ENCODE assay signal across 23 cellular contexts in genomic region chr14:75202671-75203070, GRCh38.
"Had no signal": no experiment of that assay in that cellular context is flagged by ENCODE, and none has a peak within 500 bp of the region (broad histone marks: within the 10 kb centered on the region; RNA-seq: fewer than 3 reads in every experiment).

No MANE protein-coding gene starts in this region.

- FAIRE-seq: frontal cortex, keratinocyte, urothelium cell line had no signal

- H3K27ac ChIP-seq: dorsolateral prefrontal cortex, lower lobe of right lung, prostate gland, right atrium auricular region, upper lobe of left lung had no signal

- DNase-seq: cortex of kidney; dorsolateral prefrontal cortex; effector CD4-positive, alpha-beta T cell; head of caudate nucleus; left ventricle myocardium superior; lower lobe of right lung; naive thymus-derived CD8-positive, alpha-beta T cell; nephron progenitor cell; nucleus accumbens; stimulated activated CD4-positive, alpha-beta T cell treated with anti-CD3 and anti-CD28 coated beads, Interleukin-2, amount 100 ng/mL, for 24 hours; stimulated activated CD4-positive, alpha-beta T cell treated with anti-CD3 and anti-CD28 coated beads, Interleukin-4, amount 100 ng/mL, for 24 hours; stimulated activated naive CD4-positive, alpha-beta T cell treated with Interleukin-2 at 50 U/mL for 16 hours; stomach; upper lobe of left lung had no signal

- H3K27ac Mint-ChIP-seq: naive thymus-derived CD8-positive, alpha-beta T cell; nephron progenitor cell; stimulated activated effector memory CD8-positive, alpha-beta T cell treated with anti-CD3 and anti-CD28 coated beads, Interleukin-12 subunit alpha, Interleukin-12 subunit beta, amount 100 ng/mL, for 72 hours had no signal

- H3K4me3 ChIP-seq: dorsolateral prefrontal cortex, lower lobe of right lung, prostate gland, right atrium auricular region, smooth muscle cell, stomach, thyroid gland, upper lobe of left lung had no signal

- H3K4me2 ChIP-seq: smooth muscle cell had no signal

- H3K9me3 Mint-ChIP-seq: naive thymus-derived CD8-positive, alpha-beta T cell; nephron progenitor cell; stimulated activated effector memory CD8-positive, alpha-beta T cell treated with anti-CD3 and anti-CD28 coated beads, Interleukin-12 subunit alpha, Interleukin-12 subunit beta, amount 100 ng/mL, for 72 hours had no signal

- H3K9me3 ChIP-seq: lower lobe of right lung, prostate gland, right atrium auricular region, stomach, thyroid gland, upper lobe of left lung had no signal

- H3K36me3 ChIP-seq: lower lobe of right lung, prostate gland, right atrium auricular region, stomach, thyroid gland, upper lobe of left lung had no signal

- ATAC-seq: left ventricle myocardium superior; lower lobe of right lung; naive thymus-derived CD8-positive, alpha-beta T cell; sciatic nerve; stimulated activated effector memory CD8-positive, alpha-beta T cell treated with anti-CD3 and anti-CD28 coated beads, Interleukin-12 subunit alpha, Interleukin-12 subunit beta, amount 100 ng/mL, for 72 hours had no signal

- H3K4me3 Mint-ChIP-seq: naive thymus-derived CD8-positive, alpha-beta T cell; nephron progenitor cell; stimulated activated effector memory CD8-positive, alpha-beta T cell treated with anti-CD3 and anti-CD28 coated beads, Interleukin-12 subunit alpha, Interleukin-12 subunit beta, amount 100 ng/mL, for 72 hours had no signal

- H3K27me3 ChIP-seq: dorsolateral prefrontal cortex, right atrium auricular region, thyroid gland, upper lobe of left lung had no signal

- H3K36me3 Mint-ChIP-seq: naive thymus-derived CD8-positive, alpha-beta T cell; stimulated activated effector memory CD8-positive, alpha-beta T cell treated with anti-CD3 and anti-CD28 coated beads, Interleukin-12 subunit alpha, Interleukin-12 subunit beta, amount 100 ng/mL, for 72 hours had no signal
